ENCODE assay signal across 8 cellular contexts in genomic region chr16:67562526-67562917, GRCh38. TPM values are rescaled to one million over a fixed set of nuclear protein-coding genes. Genes with fewer than 3 reads are reported as not detected.
DNase-seq lines count a peak whose midpoint lies in the region; ATAC-seq and TF ChIP-seq lines count a peak whose summit lies in the region.

CTCF (plus strand) TSS chr16:67562526; CDS start chr16:67610833, 48,307 bp downstream.

- peaks cover 44% of the 10 kb centered on the region for H3K4me1 Mint-ChIP-seq in activated naive CD8-positive, alpha-beta T cell (ENCODE audit: low read depth)

- no peaks in the 10 kb centered on the region for H3K9me2 ChIP-seq in DOHH2 (replicated peaks; ENCODE audit: control insufficient read depth, low read length)

- 0% methylated on average over 33 of the region's 62 CpGs; no CpG with 5 or more reads in 1 of the 2 donors for WGBS in transverse colon (ENCODE audit: low coverage in 1 of 2), 2 donors

- peak within 1 kb of the TSS; percentile 83 for H3K4me2 ChIP-seq in DOHH2 (ENCODE audit: low read length)
- H3K4me2 ChIP-seq in parathyroid adenoma (ENCODE audit: low read length), result peak within 1 kb of the TSS; percentile 98

- no peak for TF ChIP-seq EP300 in transverse colon (IDR thresholded peaks at IDR 0.05; ENCODE audit: low read depth)

- H3K27me3 ChIP-seq in DOHH2 (ENCODE audit: control insufficient read depth, low read length), result no peaks in the 10 kb centered on the region
- no peaks in the 10 kb centered on the region for H3K27me3 ChIP-seq in HUES6 (ENCODE audit: control insufficient read depth, insufficient read depth, low read length)
- no peaks in the 10 kb centered on the region for H3K27me3 ChIP-seq in parathyroid adenoma (ENCODE audit: control insufficient read depth, insufficient read depth, low read length)
- H3K27me3 ChIP-seq in transverse colon, result no peaks in the 10 kb centered on the region

- no peak for TF ChIP-seq CTCF in DOHH2 (IDR thresholded peaks at IDR 0.05; ENCODE audit: low read depth, low read length, poor library complexity, severe bottlenecking)
- peak; percentile 43 for TF ChIP-seq CTCF in parathyroid adenoma (IDR thresholded peaks at IDR 0.05)
- TF ChIP-seq CTCF in transverse colon (IDR thresholded peaks at IDR 0.05), result peak in 3 of 5 experiments; percentile 26 to 64 (median 58)

- H3K27ac ChIP-seq in DOHH2 (ENCODE audit: low read depth, low read length) (peak within 1 kb of the TSS; percentile 96), HUES6 (ENCODE audit: low read depth, low read length) (peak within 1 kb of the TSS; percentile 100), parathyroid adenoma (peak within 1 kb of the TSS; percentile 97), transverse colon (peak within 1 kb of the TSS; percentile 97 to 99 (median 98))

- DNase-seq in RPMI8226, result peak; percentile 94
- DNase-seq in Right ventricle myocardium superior, result peak; percentile 91
- peak; percentile 88 for DNase-seq in transverse colon

- H3K9ac ChIP-seq in HUES6 (ENCODE audit: low read length) (peak within 1 kb of the TSS; percentile 100), parathyroid adenoma (peak within 1 kb of the TSS; percentile 97)

- no peaks in the 10 kb centered on the region for H3K27me3 Mint-ChIP-seq in activated naive CD8-positive, alpha-beta T cell

- ATAC-seq in GM21423 (IDR thresholded peaks at IDR 0.05; ENCODE audit: unreplicated experiment) (peak; percentile 40), Right ventricle myocardium superior (ENCODE audit: poor library complexity) (peak; percentile 50)

- H3K27ac Mint-ChIP-seq in activated naive CD8-positive, alpha-beta T cell, result peak within 1 kb of the TSS; percentile 89

- in situ Hi-C loops in transverse colon (cut with MboI; ENCODE audit: low pct_ligation_motif_present in 1 of 4, low pct_unique_long_range_greater_than_20kb in 1 of 4, low sequenced_read_pairs in 3 of 4), result loop anchor here in 2 of 4 donors (25.0 kb wide), 1 partner anchor 100 kb away; the partner anchor contains the start of genes ACD (in 2 of the 2), C16orf86 (in 2 of the 2), ENKD1 (in 2 of the 2) and PARD6A (in 2 of the 2)

- peaks cover 51% of the 10 kb centered on the region for H3K36me3 ChIP-seq in DOHH2 (ENCODE audit: control insufficient read depth, low read length)
- H3K36me3 ChIP-seq in HUES6 (ENCODE audit: control insufficient read depth, insufficient read depth, low read length), result peaks cover 2% of the 10 kb centered on the region; the same call in 1 of the 2 replicates
- H3K36me3 ChIP-seq in parathyroid adenoma (ENCODE audit: control insufficient read depth, insufficient read depth, low read length), result no peaks in the 10 kb centered on the region
- no peaks in the 10 kb centered on the region for H3K36me3 ChIP-seq in transverse colon

- H3F3A ChIP-seq in DOHH2 (ENCODE audit: control insufficient read depth, insufficient read depth), result peaks cover 20% of the 10 kb centered on the region

- no peak for TF ChIP-seq POLR2A in transverse colon (IDR thresholded peaks at IDR 0.05)

- H3K79me2 ChIP-seq in DOHH2 (ENCODE audit: control insufficient read depth, low read length) (peaks cover 90% of the 10 kb centered on the region), parathyroid adenoma (peaks cover 29% of the 10 kb centered on the region)

- peak within 1 kb of the TSS; percentile 98 for H3K4me3 Mint-ChIP-seq in activated naive CD8-positive, alpha-beta T cell

- no peaks in the 10 kb centered on the region for H4K20me1 ChIP-seq in DOHH2 (ENCODE audit: control insufficient read depth, insufficient read depth, low read depth, low read length)

- H3K4me1 ChIP-seq in DOHH2 (ENCODE audit: control insufficient read depth, low read length), result peaks cover 69% of the 10 kb centered on the region
- H3K4me1 ChIP-seq in HUES6 (ENCODE audit: control insufficient read depth, insufficient read depth, low read length), result peaks cover 7% of the 10 kb centered on the region
- peaks cover 7% of the 10 kb centered on the region for H3K4me1 ChIP-seq in parathyroid adenoma
- peaks cover 5 to 35% (median 21%) of the 10 kb centered on the region in 4 donors for H3K4me1 ChIP-seq in transverse colon

- H2AFZ ChIP-seq in parathyroid adenoma, result peak within 1 kb of the TSS; percentile 98

- H3K4me3 ChIP-seq in DOHH2 (ENCODE audit: low read length), result peak within 1 kb of the TSS; percentile 96
- H3K4me3 ChIP-seq in HUES6 (ENCODE audit: low read depth, low read length), result peak within 1 kb of the TSS; percentile 93
- peak within 1 kb of the TSS; percentile 91 for H3K4me3 ChIP-seq in parathyroid adenoma (ENCODE audit: low read depth, low read length)
- H3K4me3 ChIP-seq in transverse colon, result peak within 1 kb of the TSS; percentile 64 to 94 (median 81)

- no peaks in the 10 kb centered on the region for H3K9me3 ChIP-seq in DOHH2 (ENCODE audit: control insufficient read depth, insufficient read depth, low read length)
- no peaks in the 10 kb centered on the region for H3K9me3 ChIP-seq in HUES6 (ENCODE audit: control insufficient read depth, insufficient read depth, low read depth, low read length)
- H3K9me3 ChIP-seq in parathyroid adenoma (ENCODE audit: control insufficient read depth, low read length), result no peaks in the 10 kb centered on the region
- H3K9me3 ChIP-seq in transverse colon, result no peaks in the 10 kb centered on the region

- intact Hi-C loops in Right ventricle myocardium superior (cut with DNase I), result loop anchor here (5.0 to 10.0 kb wide), 2 partner anchors 72 to 100 kb away; partner anchors contain the start of genes ACD and PARD6A
- intact Hi-C loops in transverse colon (cut with DNase I; ENCODE audit: low total_unique reads), result loop anchor here (2.0 kb wide), 1 partner anchor 104 kb away; the partner anchor contains the start of genes C16orf86 and ENKD1

- H3K36me3 Mint-ChIP-seq in activated naive CD8-positive, alpha-beta T cell, result peaks cover 2% of the 10 kb centered on the region

- H3K9me3 Mint-ChIP-seq in activated naive CD8-positive, alpha-beta T cell (ENCODE audit: low read depth), result no peaks in the 10 kb centered on the region

RNA-seq across cellular contexts. Expression of gene CTCF, which starts in this region (rescaled TPM):
- total RNA-seq in Right ventricle myocardium superior (24.9 TPM), transverse colon (10 to 100 TPM; 40.0 to 46.8 (median 41.9) TPM)

Comparison
In these comparisons a context has a peak if more than half of its experiments do, and no peak if none do; other contexts are left out.
1. Peak in every context shown above with its lines: DNase-seq, ATAC-seq, H3K4me3 ChIP-seq and H3K27ac ChIP-seq.